8 cellular contexts compared by ENCODE assay signal in genomic region chr20:50153500-50154377, GRCh38. TPM values are rescaled to one million over a fixed set of nuclear protein-coding genes. Genes with fewer than 3 reads are reported as not detected.
DNase-seq lines count a peak whose midpoint lies in the region; ATAC-seq and TF ChIP-seq lines count a peak whose summit lies in the region.

PEDS1 (minus strand) TSS chr20:50153723; CDS start chr20:50153637, 86 bp downstream.

- in situ Hi-C loops in mammary epithelial cell (cut with MboI; ENCODE audit: low sequenced_read_pairs in 2 of 2) = loop anchor here in 1 of 2 donors (10.0 kb wide), 1 partner anchor 179 kb away; no protein-coding TSS in a partner anchor

- peak; percentile 76 for TF ChIP-seq POLR2A in GM18526 (IDR thresholded peaks at IDR 0.05; ENCODE audit: extremely low read depth, insufficient read length)
- peak in 2 of 3 donors; percentile 17 to 68 for TF ChIP-seq POLR2A in spleen (IDR thresholded peaks at IDR 0.05)

- CTCF ChIA-PET in mammary epithelial cell (lab: Charles Lee; ENCODE audit: low non-redundant PET) = interaction anchor here (0.6 to 1.8 kb wide), 3 partner anchors 14 to 33 kb away, joined by 3 to 14 read pairs (median 3); no protein-coding TSS in a partner anchor

- H3K4me3 ChIP-seq in WI38 (ENCODE audit: low read depth, low read length) (peak within 1 kb of the TSS; percentile 98), mammary epithelial cell (replicated peaks in 1 of 3; ENCODE audit: insufficient read depth in 1 of 3, low read depth in 2 of 3, low read length in 3 of 3) (peak within 1 kb of the TSS; percentile 80 to 94 (median 90)), spleen (peak within 1 kb of the TSS; percentile 81 to 98 (median 90))

- H3K27me3 Mint-ChIP-seq in immature natural killer cell (ENCODE audit: low read depth in 3 of 3) = peaks cover 0 to 14% (median 2%) of the 10 kb centered on the region in 3 donors

- peak within 1 kb of the TSS; percentile 86 to 97 (median 91) for H3K27ac Mint-ChIP-seq in immature natural killer cell

- H3K4me1 ChIP-seq in mammary epithelial cell (ENCODE audit: insufficient read depth, low read length) = peaks cover 39% of the 10 kb centered on the region
- H3K4me1 ChIP-seq in spleen = peaks cover 19 to 55% (median 50%) of the 10 kb centered on the region in 6 donors

- peaks cover 48% of the 10 kb centered on the region for H3K79me2 ChIP-seq in mammary epithelial cell (ENCODE audit: insufficient read depth, low read length)

- H2AFZ ChIP-seq in mammary epithelial cell (ENCODE audit: low read depth, low read length) = peak within 1 kb of the TSS; percentile 85

- DNase-seq in A172 (ENCODE audit: low spot score) (peak; percentile 71), NCI-H2196 treated with DMSO at 0.1 percent for 48 hours (lab: John Stamatoyannopoulos, UW; ENCODE audit: unreplicated experiment) (peak; percentile 82), mammary epithelial cell (peak; percentile 91), immature natural killer cell (peak; percentile 85 to 87 (median 87)), spleen (peak; percentile 97)

- no peaks in the 10 kb centered on the region for H3K9me3 Mint-ChIP-seq in immature natural killer cell

- ATAC-seq in HG03095 (IDR thresholded peaks at IDR 0.05; ENCODE audit: unreplicated experiment) = peak; percentile 92

- H3K9ac ChIP-seq in mammary epithelial cell (ENCODE audit: insufficient read depth, low read length) = peak within 1 kb of the TSS; percentile 91

- H3K36me3 Mint-ChIP-seq in immature natural killer cell = no peaks in the 10 kb centered on the region

- dilution Hi-C loops in mammary epithelial cell (cut with HindIII; ENCODE audit: low sequenced_read_pairs) = no loop called here

- H4K20me1 ChIP-seq in mammary epithelial cell (ENCODE audit: insufficient read depth, low read length) = no peaks in the 10 kb centered on the region

- peak within 1 kb of the TSS; percentile 89 for H3K27ac ChIP-seq in mammary epithelial cell (ENCODE audit: insufficient read depth, low read depth, low read length)
- peak within 1 kb of the TSS; percentile 81 to 95 (median 92) for H3K27ac ChIP-seq in spleen

- peaks cover 40 to 54% of the 10 kb centered on the region in 2 donors for H3K4me1 Mint-ChIP-seq in immature natural killer cell

- peak within 1 kb of the TSS; percentile 86 for H3K4me2 ChIP-seq in mammary epithelial cell (ENCODE audit: insufficient read depth, low read depth, low read length)

- intact Hi-C loops in mammary epithelial cell (cut with micrococcal nuclease) (loop anchor here (2.0 kb wide), 1 partner anchor 83 kb away; no protein-coding TSS in a partner anchor), spleen (cut with DNase I; ENCODE audit: low total_unique reads) (no loop called here)

- no TSS peak for BruUV-seq in mammary epithelial cell (replicated peaks; lab: Mats Ljungman, UMichigan)

- peaks cover 4% of the 10 kb centered on the region for H3K36me3 ChIP-seq in mammary epithelial cell (ENCODE audit: insufficient read depth, low read length)
- peaks cover 0 to 26% (median 2%) of the 10 kb centered on the region in 6 donors for H3K36me3 ChIP-seq in spleen

- WGBS in mammary epithelial cell (ENCODE audit: low coverage, missing lambda C conversion rate) = 14% methylated on average over 17 of the region's 99 CpGs
- WGBS in spleen, 5 donors = 2 to 7% (median 3%) methylated on average over 40 to 99 of the region's 99 CpGs

- H3K9me3 ChIP-seq in mammary epithelial cell (replicated peaks; ENCODE audit: insufficient read depth, low read length) (no peaks in the 10 kb centered on the region), spleen (no peaks in the 10 kb centered on the region)

- TF ChIP-seq CTCF in WI38 (IDR thresholded peaks at IDR 0.05; ENCODE audit: low read depth, low read length) (no peak), mammary epithelial cell (conservative IDR thresholded peaks at IDR 0.05 in 1 of 2, IDR thresholded peaks at IDR 0.05 in 1 of 2; ENCODE audit: extremely low read depth in 1 of 2, insufficient read depth in 1 of 2, low read depth in 1 of 2, low read length in 2 of 2) (no peak), spleen (IDR thresholded peaks at IDR 0.05 in 8 of 11, conservative IDR thresholded peaks at IDR 0.05 in 3 of 11) (no peak)

- H3K4me3 Mint-ChIP-seq in immature natural killer cell = peak within 1 kb of the TSS; percentile 86 to 89 (median 88)

- no peaks in the 10 kb centered on the region for H3K27me3 ChIP-seq in mammary epithelial cell (ENCODE audit: insufficient read depth, low read length)
- H3K27me3 ChIP-seq in spleen (replicated peaks in 1 of 7) = no peaks in the 10 kb centered on the region

RNA-seq across cellular contexts. Expression of gene PEDS1, which starts in this region (rescaled TPM):
- 46.3 and 48.7 TPM in 2 replicates for total RNA-seq in A172 (2014; rRNA removed; shearing (Covaris generic))
- 10 to 100 TPM; 28.8 to 29.5 TPM for total RNA-seq in mammary epithelial cell
- 66.2 TPM for polyA plus RNA-seq in mammary epithelial cell
- 90.1 TPM for polyA minus RNA-seq in mammary epithelial cell
- 10 to 100 TPM; 15.2 to 33.5 (median 19.7) TPM for polyA plus RNA-seq in immature natural killer cell
- total RNA-seq in spleen = 10 to 100 TPM; 15.3 to 24.8 (median 20.3) TPM
- 10 to 100 TPM in 2 of 3 donors, 1 to 10 TPM in 1; 9.6 to 14.3 (median 12.2) TPM for polyA plus RNA-seq in spleen

Comparison
In these comparisons a context has a peak if more than half of its experiments do, and no peak if none do; other contexts are left out.
1. Peak in every context shown above with its lines: DNase-seq, ATAC-seq, H3K4me3 ChIP-seq and H3K27ac ChIP-seq.